20 cellular contexts compared by ENCODE assay signal in genomic region chr9:108517591-108518365, GRCh38.
"Had no signal": no experiment of that assay in that cellular context is flagged by ENCODE, and none has a peak within 500 bp of the region (broad histone marks: within the 10 kb centered on the region; RNA-seq: fewer than 3 reads in every experiment).

No MANE protein-coding gene starts in this region.

- H3K4me3 ChIP-seq: adrenal gland, ascending aorta, dorsolateral prefrontal cortex, thyroid gland had no signal

- ATAC-seq: effector memory CD8-positive, alpha-beta T cell; esophagus mucosa; left lobe of liver had no signal

- H3K36me3 Mint-ChIP-seq: activated naive CD8-positive, alpha-beta T cell had no signal

- H3K27ac ChIP-seq: adrenal gland, ascending aorta, dorsolateral prefrontal cortex, thyroid gland had no signal

- H3K27ac Mint-ChIP-seq: activated naive CD8-positive, alpha-beta T cell; activated T-cell treated with anti-CD3 and anti-CD28 coated beads, Interleukin-2, amount 50 U/mL, for 24 hours; activated T-helper 2 cell treated with anti-CD3 and anti-CD28 coated beads, Interferon-gamma antibody, Interleukin-2, Interleukin-4, amounts not matched to agents 10 μg/mL and 5 μg/mL and 100 μg/mL, durations not matched to agents 14 hours and 24 hours and 36 hours; effector memory CD8-positive, alpha-beta T cell; stimulated activated naive CD8-positive, alpha-beta T cell treated with anti-CD3 and anti-CD28 coated beads, Interleukin-15, Interleukin-2, amounts not matched to agents 100 ng/mL and 50 ng/mL, for 24 hours had no signal

- DNase-seq: activated naive CD4-positive, alpha-beta T cell; activated T-cell treated with anti-CD3 and anti-CD28 coated beads, Interleukin-2, amount 50 U/mL, for 24 hours; adrenal gland; dorsolateral prefrontal cortex; effector memory CD8-positive, alpha-beta T cell; kidney; nucleus accumbens; posterior cingulate gyrus; stimulated activated CD4-positive, alpha-beta T cell treated with anti-CD3 and anti-CD28 coated beads, Interleukin-12 subunit alpha, Interleukin-12 subunit beta, amount 100 ng/mL, for 4 hours; stimulated activated CD4-positive, alpha-beta T cell treated with anti-CD3 and anti-CD28 coated beads, Interleukin-4, amount 100 ng/mL, for 4 hours; substantia nigra; T-helper 9 cell; thyroid gland had no signal

- H3K4me1 Mint-ChIP-seq: central memory CD8-positive, alpha-beta T cell had no signal

- H3K9me3 Mint-ChIP-seq: activated T-cell treated with anti-CD3 and anti-CD28 coated beads, Interleukin-2, amount 50 U/mL, for 24 hours; activated T-helper 2 cell treated with anti-CD3 and anti-CD28 coated beads, Interferon-gamma antibody, Interleukin-2, Interleukin-4, amounts not matched to agents 10 μg/mL and 5 μg/mL and 100 μg/mL, durations not matched to agents 14 hours and 24 hours and 36 hours; central memory CD8-positive, alpha-beta T cell had no signal

- H3K27me3 ChIP-seq: adrenal gland, ascending aorta, dorsolateral prefrontal cortex, thyroid gland had no signal

- H3K4me3 Mint-ChIP-seq: activated naive CD8-positive, alpha-beta T cell; activated T-cell treated with anti-CD3 and anti-CD28 coated beads, Interleukin-2, amount 50 U/mL, for 24 hours; central memory CD8-positive, alpha-beta T cell; effector memory CD8-positive, alpha-beta T cell; stimulated activated naive CD8-positive, alpha-beta T cell treated with anti-CD3 and anti-CD28 coated beads, Interleukin-15, Interleukin-2, amounts not matched to agents 100 ng/mL and 50 ng/mL, for 24 hours had no signal

- H3K36me3 ChIP-seq: adrenal gland, ascending aorta, thyroid gland had no signal

- H3K4me1 ChIP-seq: adrenal gland, ascending aorta, thyroid gland had no signal

- H3K9me3 ChIP-seq: adrenal gland, ascending aorta, thyroid gland had no signal

- H3K27me3 Mint-ChIP-seq: activated naive CD8-positive, alpha-beta T cell; activated T-cell treated with anti-CD3 and anti-CD28 coated beads, Interleukin-2, amount 50 U/mL, for 24 hours; central memory CD8-positive, alpha-beta T cell; effector memory CD8-positive, alpha-beta T cell; stimulated activated naive CD8-positive, alpha-beta T cell treated with anti-CD3 and anti-CD28 coated beads, Interleukin-15, Interleukin-2, amounts not matched to agents 100 ng/mL and 50 ng/mL, for 24 hours had no signal
